11 cellular contexts compared by ENCODE assay signal in genomic region chr14:106846218-106846617, GRCh38.
DNase-seq lines count a peak whose midpoint lies in the region; ATAC-seq, FAIRE-seq and TF ChIP-seq lines count a peak whose summit lies in the region.
"Had no signal": no experiment of that assay in that cellular context is flagged by ENCODE, and none has a peak within 500 bp of the region (broad histone marks: within the 10 kb centered on the region; RNA-seq: fewer than 3 reads in every experiment).

No MANE protein-coding gene starts in this region.

- H3K4me3 Mint-ChIP-seq in naive thymus-derived CD4-positive, alpha-beta T cell, result peak overlapping the region in 9 of 10 donors; percentile 81 to 99 (median 96)
- H3K4me3 Mint-ChIP-seq: GM23338 had no signal

- H3K4me3 ChIP-seq in BLaER1 (peak overlapping the region; percentile 83), GM12878 (peak overlapping the region; percentile 53), smooth muscle cell (no peak overlapping the region)
- H3K4me3 ChIP-seq in naive thymus-derived CD4-positive, alpha-beta T cell (ENCODE audit: low read length), result no peak overlapping the region
- H3K4me3 ChIP-seq: GM23338 had no signal

- TF ChIP-seq RAD21 in GM12878 (IDR thresholded peaks at IDR 0.05; ENCODE audit: insufficient read depth, low read depth, low read length), result no peak

- H3K79me2 ChIP-seq in GM12878 (ENCODE audit: control insufficient read depth, insufficient read depth, low read length), result peaks cover 3% of the 10 kb centered on the region; the same call in 1 of the 2 replicates
- no peaks in the 10 kb centered on the region for H3K79me2 ChIP-seq in smooth muscle cell (ENCODE audit: low read depth)

- TF ChIP-seq EP300 in GM12878 (IDR thresholded peaks at IDR 0.05; ENCODE audit: borderline replicate concordance in 1 of 2, control insufficient read depth in 1 of 2, low read depth in 2 of 2, low read length in 2 of 2), result no peak

- H3K27ac ChIP-seq in BLaER1 (peak overlapping the region; percentile 99), GM12878 (ENCODE audit: control insufficient read depth, insufficient read depth) (peak overlapping the region; percentile 88), smooth muscle cell (ENCODE audit: low read depth) (no peak overlapping the region)
- H3K27ac ChIP-seq in naive thymus-derived CD4-positive, alpha-beta T cell (ENCODE audit: low read depth, low read length), result no peak overlapping the region

- H3K27me3 Mint-ChIP-seq in naive thymus-derived CD4-positive, alpha-beta T cell, result peaks cover 0 to 30% (median 0%) of the 10 kb centered on the region in 5 donors

- POLR2A ChIA-PET in GM12878 (lab: Charles Lee), result interaction anchor here (1.3 kb wide), 1 partner anchor 27 kb away, joined by 3 read pairs; no protein-coding TSS in a partner anchor
- POLR2A ChIA-PET in naive thymus-derived CD4-positive, alpha-beta T cell (lab: Charles Lee), result interaction anchor here (1.3 kb wide), 1 partner anchor 26 kb away, joined by 3 read pairs; no protein-coding TSS in a partner anchor

- H4K20me1 ChIP-seq in BLaER1, result no peaks in the 10 kb centered on the region
- H4K20me1 ChIP-seq in GM12878 (ENCODE audit: control insufficient read depth, insufficient read depth), result no peaks in the 10 kb centered on the region
- no peaks in the 10 kb centered on the region for H4K20me1 ChIP-seq in smooth muscle cell (ENCODE audit: low read depth)

- FAIRE-seq in GM18507 (lab: Jason Lieb, UNC) (peak; percentile 85), GM12878 (lab: Jason Lieb, UNC) (no peak)

- ATAC-seq in GM12878 (no peak), HG03025 (IDR thresholded peaks at IDR 0.05; ENCODE audit: low FRiP score, unreplicated experiment) (no peak)
- no peak for ATAC-seq in naive thymus-derived CD4-positive, alpha-beta T cell
- ATAC-seq: GM23338 had no signal

- TF ChIP-seq POLR2A in GM12878 (IDR thresholded peaks at IDR 0.05; ENCODE audit: low read depth, low read length), result no peak

- DNase-seq in GM18507 (ENCODE audit: extremely low spot score, insufficient read length, low read depth) (no peak), GM12878 (ENCODE audit: low read depth, low spot score) (no peak), NCI-H748 treated with DMSO at 0.1 percent for 48 hours (lab: John Stamatoyannopoulos, UW) (no peak), smooth muscle cell (lab: John Stamatoyannopoulos, UW; ENCODE audit: unreplicated experiment) (no peak), NCI-H1436 (lab: John Stamatoyannopoulos, UW) (no peak)
- no peak for DNase-seq in naive thymus-derived CD4-positive, alpha-beta T cell
- DNase-seq: IMR-90; stimulated activated CD4-positive, alpha-beta T cell treated with anti-CD3 and anti-CD28 coated beads, Interleukin-2, amount 100 ng/mL, for 24 hours had no signal

- in situ Hi-C loops in GM12878 (cut with MboI), result no loop called here

- H2AFZ ChIP-seq in GM12878 (ENCODE audit: control insufficient read depth, low read depth, low read length) (0 out of 2 replicates have a peak overlapping the region, but pooled peaks have one; percentile 8), smooth muscle cell (ENCODE audit: low read depth) (no peak overlapping the region)
- H2AFZ ChIP-seq: GM23338 had no signal

- peaks cover 23 to 46% (median 37%) of the 10 kb centered on the region in 7 donors for H3K4me1 Mint-ChIP-seq in naive thymus-derived CD4-positive, alpha-beta T cell
- H3K4me1 Mint-ChIP-seq: GM23338 had no signal

- no peaks in the 10 kb centered on the region for H3K9me3 ChIP-seq in BLaER1
- H3K9me3 ChIP-seq in GM12878 (replicated peaks; ENCODE audit: control insufficient read depth, insufficient read depth, low read length), result no peaks in the 10 kb centered on the region
- H3K9me3 ChIP-seq in naive thymus-derived CD4-positive, alpha-beta T cell (ENCODE audit: control insufficient read depth in 2 of 3, low read length in 3 of 3), result no peaks in the 10 kb centered on the region
- H3K9me3 ChIP-seq in smooth muscle cell (replicated peaks; ENCODE audit: low read depth), result no peaks in the 10 kb centered on the region

- 45% methylated on average over 2 of the region's 2 CpGs for WGBS in GM12878 (ENCODE audit: insufficient coverage, insufficient replicate concordance, low lambda C conversion rate, missing lambda C conversion rate)
- WGBS in smooth muscle cell (ENCODE audit: low lambda C conversion rate), result 59% methylated on average over 2 of the region's 2 CpGs

- BruUV-seq in GM12878 (replicated peaks; lab: Mats Ljungman, UMichigan), result no TSS peak

- RAD21 ChIA-PET in GM12878 (lab: Charles Lee; ENCODE audit: unreplicated experiment), result interaction anchor here (0.7 to 9.3 kb wide), 3 partner anchors 10 to 27 kb away, joined by 3 to 119 read pairs (median 7); no protein-coding TSS in a partner anchor

- H3K27me3 ChIP-seq in BLaER1, result no peaks in the 10 kb centered on the region
- no peaks in the 10 kb centered on the region for H3K27me3 ChIP-seq in GM12878 (replicated peaks in 1 of 2; ENCODE audit: control insufficient read depth in 2 of 2, insufficient read depth in 2 of 2, low read length in 1 of 2)
- no peaks in the 10 kb centered on the region for H3K27me3 ChIP-seq in naive thymus-derived CD4-positive, alpha-beta T cell (ENCODE audit: control insufficient read depth in 2 of 2, insufficient read depth in 2 of 2, low read length in 2 of 2)
- no peaks in the 10 kb centered on the region for H3K27me3 ChIP-seq in smooth muscle cell (ENCODE audit: low read depth)

- peaks cover 0 to 2% (median 0%) of the 10 kb centered on the region in 11 donors for H3K9me3 Mint-ChIP-seq in naive thymus-derived CD4-positive, alpha-beta T cell

- H3K36me3 Mint-ChIP-seq in naive thymus-derived CD4-positive, alpha-beta T cell, result no peaks in the 10 kb centered on the region

- CTCF ChIA-PET in GM12878 (lab: Yijun Ruan, JAX), result interaction anchor here (0.8 to 17.9 kb wide), 9 partner anchors 9 to 184 kb away, joined by 3 to 605 read pairs (median 3); no protein-coding TSS in a partner anchor
- CTCF ChIA-PET in naive thymus-derived CD4-positive, alpha-beta T cell (lab: Charles Lee), result interaction anchor here (1.3 to 4.0 kb wide), 2 partner anchors 27 kb away, joined by 10 to 20 read pairs; no protein-coding TSS in a partner anchor

- H3K27ac Mint-ChIP-seq in naive thymus-derived CD4-positive, alpha-beta T cell, result peak overlapping the region in 8 of 9 donors; percentile 76 to 98 (median 95)
- H3K27ac Mint-ChIP-seq: GM23338 had no signal

- H3K9ac ChIP-seq in BLaER1 (peak overlapping the region; percentile 98), GM12878 (ENCODE audit: control insufficient read depth, insufficient read depth, low read length) (no peak overlapping the region), smooth muscle cell (ENCODE audit: low read depth) (no peak overlapping the region)

- H3K4me2 ChIP-seq in BLaER1 (peak overlapping the region; percentile 93), GM12878 (ENCODE audit: control insufficient read depth, insufficient read depth) (peak overlapping the region; percentile 80), smooth muscle cell (no peak overlapping the region)
- H3K4me2 ChIP-seq: GM23338 had no signal

- SMC1A ChIA-PET in GM12878 (lab: Charles Lee; ENCODE audit: uncharacterized antibody, unreplicated experiment), result interaction anchor here (0.9 to 16.0 kb wide), 5 partner anchors 9 to 30 kb away, joined by 4 to 244 read pairs (median 5); no protein-coding TSS in a partner anchor

- H3F3A ChIP-seq in smooth muscle cell (ENCODE audit: low read depth), result no peaks in the 10 kb centered on the region

- intact Hi-C loops in GM12878 (cut with micrococcal nuclease; ENCODE audit: unreplicated experiment), result no loop called here
- intact Hi-C loops in naive thymus-derived CD4-positive, alpha-beta T cell (cut with micrococcal nuclease), result no loop called here

- no peaks in the 10 kb centered on the region for H3K36me3 ChIP-seq in BLaER1
- no peaks in the 10 kb centered on the region for H3K36me3 ChIP-seq in GM12878 (ENCODE audit: control insufficient read depth in 2 of 2, insufficient read depth in 2 of 2, low read length in 1 of 2)
- H3K36me3 ChIP-seq in naive thymus-derived CD4-positive, alpha-beta T cell (ENCODE audit: control insufficient read depth in 2 of 3, insufficient read depth in 3 of 3, low read length in 3 of 3), result peaks cover 0 to 10% (median 0%) of the 10 kb centered on the region in 3 experiments
- no peaks in the 10 kb centered on the region for H3K36me3 ChIP-seq in smooth muscle cell (ENCODE audit: low read depth)

- H3K4me1 ChIP-seq in BLaER1 (peaks cover 66% of the 10 kb centered on the region), GM12878 (ENCODE audit: control insufficient read depth, insufficient read depth, low read length) (peaks cover 34% of the 10 kb centered on the region), smooth muscle cell (ENCODE audit: low read depth) (no peaks in the 10 kb centered on the region)
- peaks cover 0 to 3% of the 10 kb centered on the region in 2 donors for H3K4me1 ChIP-seq in naive thymus-derived CD4-positive, alpha-beta T cell (ENCODE audit: control insufficient read depth in 2 of 2, insufficient read depth in 2 of 2, low read length in 2 of 2)

- TF ChIP-seq CTCF in GM12878 (IDR thresholded peaks at IDR 0.05 in 2 of 3, conservative IDR thresholded peaks at IDR 0.05 in 1 of 3; ENCODE audit: control insufficient read depth in 2 of 3, extremely low read depth in 1 of 3, insufficient read depth in 1 of 3, low read depth in 3 of 3, low read length in 3 of 3) (no peak), smooth muscle cell (IDR thresholded peaks at IDR 0.05; ENCODE audit: borderline replicate concordance, insufficient read depth, poor library complexity, severe bottlenecking) (no peak)

TF ChIP-seq in GM12878, 131 proteins besides CTCF, POLR2A, EP300 and RAD21:
- TF ChIP-seq BRCA1 (IDR thresholded peaks at IDR 0.05; ENCODE audit: low read depth, low read length) (no peak), NR2C2 (IDR thresholded peaks at IDR 0.05; ENCODE audit: borderline replicate concordance, control insufficient read depth, insufficient read length, low read depth) (no peak), MTA3 (IDR thresholded peaks at IDR 0.05; ENCODE audit: borderline replicate concordance, low read length) (no peak), EZH2 (IDR thresholded peaks at IDR 0.05; ENCODE audit: borderline replicate concordance, control insufficient read depth, low read depth, low read length) (no peak), CEBPB (IDR thresholded peaks at IDR 0.05; ENCODE audit: borderline replicate concordance in 1 of 2, low read depth in 2 of 2, low read length in 2 of 2) (no peak), JUNB (IDR thresholded peaks at IDR 0.05) (peak; percentile 29; the same call in 1 of the 2 replicates), ZNF384 (IDR thresholded peaks at IDR 0.05; ENCODE audit: borderline replicate concordance, low read depth, low read length) (0 out of 2 replicates have a peak, but pooled peaks have one; percentile 4)

Comparison
In these comparisons a context has a peak if more than half of its experiments do, and no peak if none do; other contexts are left out.
1. H3K27ac ChIP-seq: peak in BLaER1 (single experiment) and GM12878 (single experiment); none in naive thymus-derived CD4-positive, alpha-beta T cell (single experiment) and smooth muscle cell (single experiment).
2. H3K4me3 ChIP-seq: peak in BLaER1 (single experiment) and GM12878 (single experiment); none in naive thymus-derived CD4-positive, alpha-beta T cell (single experiment) and smooth muscle cell (single experiment).